23 cellular contexts compared by ENCODE assay signal in the genomic region with DNA sequence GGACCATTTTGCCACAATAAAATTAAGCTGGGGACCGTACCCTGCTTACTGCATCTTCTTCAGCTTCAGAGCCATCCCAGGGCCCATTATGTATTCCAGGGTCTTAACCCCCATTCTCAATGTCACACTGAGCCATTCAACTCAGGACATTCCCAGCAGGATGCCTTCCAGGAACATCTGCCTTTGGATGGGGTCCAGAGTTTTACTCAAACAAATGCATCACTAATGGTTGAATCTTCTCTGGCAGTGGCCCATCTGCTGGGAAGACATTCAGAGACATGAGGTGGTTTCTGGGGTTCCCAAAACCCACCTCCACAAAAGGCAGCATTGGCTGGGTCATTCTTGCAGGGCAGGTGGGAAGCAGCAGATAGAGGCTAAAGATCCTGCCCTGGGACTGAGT. TPM values are rescaled to one million over a fixed set of nuclear protein-coding genes. Genes with fewer than 3 reads are reported as not detected.
"Had no signal": no experiment of that assay in that cellular context is flagged by ENCODE, and none has a peak within 500 bp of the region (broad histone marks: within the 10 kb centered on the region; RNA-seq: fewer than 3 reads in every experiment).

No MANE protein-coding gene starts in this region.

- DNase-seq: activated CD4-positive, alpha-beta T cell treated with anti-CD3 and anti-CD28 coated beads for 4 hours; activated CD8-positive, alpha-beta memory T cell treated with anti-CD3 and anti-CD28 coated beads, Interleukin-2, amount 50 U/mL, for 48 hours; activated CD8-positive, alpha-beta T cell treated with anti-CD3 and anti-CD28 coated beads, Interleukin-2, amount 10 ng/mL, durations not matched to agents 7 days and 5 days; activated naive CD4-positive, alpha-beta T cell treated with anti-CD3 and anti-CD28 coated beads, Interleukin-2, amount 50 U/mL, for 16 hours; activated T-cell treated with anti-CD3 and anti-CD28 coated beads, Interleukin-2, amount 50 U/mL, for 1 hour; aorta; central memory CD4-positive, alpha-beta T cell; Kasumi-1; KBM-7; NCI-H1105 treated with DMSO at 0.1 percent for 48 hours; NCI-H1436 treated with DMSO at 0.1 percent for 48 hours; NCI-H2029; NCI-H2107; NCI-H2171 treated with DMSO at 0.1 percent for 48 hours; NCI-H345; NCI-H524; NCI-H774; NK-92 treated with Interleukin-12 subunit alpha and Interleukin-12 subunit beta, amount 100 ng/mL, for 24 hours; OCI-M1; SHP77 treated with DMSO at 0.1 percent for 48 hours had no signal

- H3K4me3 Mint-ChIP-seq: activated CD8-positive, alpha-beta T cell treated with anti-CD3 and anti-CD28 coated beads, Interleukin-2, amount 10 ng/mL, durations not matched to agents 7 days and 5 days; T-helper 1 cell treated with Interleukin-12 subunit alpha and Interleukin-12 subunit beta and Interleukin-4 antibody, amounts not matched to agents 30 μg/mL and 1 μg/mL, for 36 hours had no signal

- H3K27ac ChIP-seq: breast epithelium had no signal

- H3K4me1 ChIP-seq: breast epithelium had no signal

- H3K9me3 Mint-ChIP-seq: T-helper 1 cell treated with Interleukin-12 subunit alpha and Interleukin-12 subunit beta and Interleukin-4 antibody, amounts not matched to agents 30 μg/mL and 1 μg/mL, for 36 hours had no signal

- H3K36me3 ChIP-seq: breast epithelium had no signal

- H3K27ac Mint-ChIP-seq: activated CD8-positive, alpha-beta T cell treated with anti-CD3 and anti-CD28 coated beads, Interleukin-2, amount 10 ng/mL, durations not matched to agents 7 days and 5 days; T-helper 1 cell treated with Interleukin-12 subunit alpha and Interleukin-12 subunit beta and Interleukin-4 antibody, amounts not matched to agents 30 μg/mL and 1 μg/mL, for 36 hours had no signal

- H3K4me3 ChIP-seq: breast epithelium had no signal

- H3K27me3 ChIP-seq: breast epithelium had no signal

- H3K9me3 ChIP-seq: breast epithelium had no signal

- ATAC-seq: activated CD4-positive, CD25-positive, alpha-beta regulatory T cell treated with anti-CD3 and anti-CD28 coated beads, Interleukin-2, amount 50 U/mL, for 24 hours; activated CD8-positive, alpha-beta T cell treated with anti-CD3 and anti-CD28 coated beads, Interleukin-2, amount 10 ng/mL, durations not matched to agents 7 days and 5 days had no signal

RNA-seq across cellular contexts. Expression of a gene that starts 3.4 kb away (rescaled TPM):
- total RNA-seq: activated CD8-positive, alpha-beta T cell treated with anti-CD3 and anti-CD28 coated beads, Interleukin-2, amount 10 ng/mL, durations not matched to agents 7 days and 5 days had no signal

RNA-seq across cellular contexts. Expression of a gene that starts 17.8 kb away (rescaled TPM):
- total RNA-seq: activated CD8-positive, alpha-beta T cell treated with anti-CD3 and anti-CD28 coated beads, Interleukin-2, amount 10 ng/mL, durations not matched to agents 7 days and 5 days had no signal
